1 cellular context compared by ENCODE assay signal in the genomic region with DNA sequence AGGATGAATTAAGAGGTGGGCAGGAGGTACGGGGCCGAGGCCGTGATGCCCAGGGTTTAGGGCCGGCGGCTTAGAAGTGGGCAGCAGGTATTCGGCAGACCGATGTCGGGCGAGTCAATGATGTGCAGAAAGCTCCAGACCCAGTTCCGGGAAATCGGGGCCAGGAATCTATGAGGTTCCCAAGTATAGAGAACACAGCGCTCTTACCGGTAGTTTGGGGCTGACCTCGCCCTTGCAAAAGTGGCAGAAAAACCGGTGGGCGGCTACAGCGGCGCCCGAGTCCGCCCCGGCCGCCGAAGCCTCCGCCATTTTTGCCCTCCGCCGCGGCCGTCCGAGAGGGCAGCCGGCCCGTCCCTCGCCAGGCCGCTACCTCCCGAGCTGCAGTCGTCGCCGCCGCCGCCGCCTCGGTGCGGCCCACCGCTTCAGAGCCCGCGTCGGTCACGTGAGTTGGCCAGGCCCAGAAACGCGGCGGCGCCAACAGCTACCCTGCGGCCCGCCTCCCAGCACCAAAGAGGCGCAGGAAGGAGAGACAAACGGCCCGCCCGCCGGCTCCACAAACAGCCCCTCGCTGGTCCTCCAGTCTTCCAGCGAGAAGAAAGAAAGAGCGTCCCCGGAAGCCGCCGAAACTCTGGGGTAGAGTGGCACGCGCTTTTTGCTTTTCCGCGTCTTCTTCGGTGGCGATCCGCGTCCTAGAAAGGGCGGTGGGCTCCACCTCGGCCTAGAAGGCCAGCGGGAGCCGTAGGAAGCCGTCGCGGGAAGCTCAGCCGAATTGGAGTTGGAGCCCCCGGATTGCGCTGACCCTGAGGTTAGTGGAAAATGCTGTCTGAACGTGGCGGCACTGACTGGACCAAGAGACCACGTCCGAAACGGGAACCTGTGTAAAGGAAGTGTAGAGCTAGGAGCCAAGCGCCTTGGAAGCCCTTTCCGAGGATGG.
A peak's percentile ranks its signal among the peaks of the same experiment; 100 is the strongest.
TF ChIP-seq lines count a peak whose summit lies in the region.

TSS of gene POLR3C (plus strand) at position 636 of the 934 bp plus-strand sequence. CDS start 1,577 bp downstream, outside the sequence.
TSS of gene RNF115 (minus strand) at position 531 of the 934 bp plus-strand sequence. CDS start at position 309, 222 bp downstream.

TF ChIP-seq in A549, 52 proteins besides CTCF, POLR2A, EP300 and RAD21 (continued from another document):
- TF ChIP-seq HES2 (IDR thresholded peaks at IDR 0.05) (no peak), RCOR1 (IDR thresholded peaks at IDR 0.05; ENCODE audit: low read depth, low read length) (no peak), HOXB13 (CRISPR knock-in tag; IDR thresholded peaks at IDR 0.05; ENCODE audit: low read depth) (peak; percentile 51; the same call in 1 of the 2 replicates), MYC (IDR thresholded peaks at IDR 0.05; ENCODE audit: borderline replicate concordance, low read length) (no peak), PBX3 (IDR thresholded peaks at IDR 0.05) (no peak), ZNF302 (CRISPR knock-in tag; IDR thresholded peaks at IDR 0.05) (no peak), HOXB5 (CRISPR knock-in tag; IDR thresholded peaks at IDR 0.05) (no peak), CBX8 (IDR thresholded peaks at IDR 0.05) (no peak), HEYL (CRISPR knock-in tag; IDR thresholded peaks at IDR 0.05) (no peak), NR3C1 (IDR thresholded peaks at IDR 0.05) (no peak), JUNB (IDR thresholded peaks at IDR 0.05) (no peak), HOXA7 (CRISPR knock-in tag; IDR thresholded peaks at IDR 0.05) (no peak), EHF (CRISPR knock-in tag; IDR thresholded peaks at IDR 0.05) (no peak; the same call in 1 of the 2 replicates), RARB (CRISPR knock-in tag; IDR thresholded peaks at IDR 0.05) (no peak), ESRRA (IDR thresholded peaks at IDR 0.05; ENCODE audit: borderline replicate concordance, low read length) (no peak), JUN (IDR thresholded peaks at IDR 0.05) (peak; percentile 66 to 97; a peak in 4 of 5 replicates), BCL3 (IDR thresholded peaks at IDR 0.05) (peak; percentile 72; the same call in 1 of the 3 replicates), TP53 (CRISPR knock-in tag; IDR thresholded peaks at IDR 0.05) (no peak), NPAS2 (CRISPR knock-in tag; IDR thresholded peaks at IDR 0.05; ENCODE audit: borderline replicate concordance) (no peak), MAFK (IDR thresholded peaks at IDR 0.05; ENCODE audit: partially characterized antibody) (no peak), FOSB (CRISPR knock-in tag; IDR thresholded peaks at IDR 0.05) (no peak), CHD4 (IDR thresholded peaks at IDR 0.05; ENCODE audit: borderline replicate concordance) (no peak), RFX5 (IDR thresholded peaks at IDR 0.05) (no peak), TFCP2L1 (CRISPR knock-in tag; IDR thresholded peaks at IDR 0.05) (no peak), MAX (IDR thresholded peaks at IDR 0.05) (peak; percentile 93), RNF2 (IDR thresholded peaks at IDR 0.05; ENCODE audit: borderline replicate concordance, low read depth) (no peak), SREBF2 (IDR thresholded peaks at IDR 0.05) (no peak), EHMT2 (IDR thresholded peaks at IDR 0.05; ENCODE audit: low read depth) (no peak), POLR2AphosphoS2 (conservative IDR thresholded peaks at IDR 0.05; ENCODE audit: low read length) (no peak), FOSL2 (IDR thresholded peaks at IDR 0.05) (no peak), FOSL2 (CRISPR knock-in tag; IDR thresholded peaks at IDR 0.05) (no peak), ZFP36 (IDR thresholded peaks at IDR 0.05; ENCODE audit: borderline replicate concordance, partially characterized antibody) (no peak)
- TF ChIP-seq, protein P1, sequence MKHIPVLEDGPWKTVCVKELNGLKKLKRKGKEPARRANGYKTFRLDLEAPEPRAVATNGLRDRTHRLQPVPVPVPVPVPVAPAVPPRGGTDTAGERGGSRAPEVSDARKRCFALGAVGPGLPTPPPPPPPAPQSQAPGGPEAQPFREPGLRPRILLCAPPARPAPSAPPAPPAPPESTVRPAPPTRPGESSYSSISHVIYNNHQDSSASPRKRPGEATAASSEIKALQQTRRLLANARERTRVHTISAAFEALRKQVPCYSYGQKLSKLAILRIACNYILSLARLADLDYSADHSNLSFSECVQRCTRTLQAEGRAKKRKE (CRISPR knock-in tag; IDR thresholded peaks at IDR 0.05; ENCODE audit: low read depth) = no peak
- TF ChIP-seq, protein P2, sequence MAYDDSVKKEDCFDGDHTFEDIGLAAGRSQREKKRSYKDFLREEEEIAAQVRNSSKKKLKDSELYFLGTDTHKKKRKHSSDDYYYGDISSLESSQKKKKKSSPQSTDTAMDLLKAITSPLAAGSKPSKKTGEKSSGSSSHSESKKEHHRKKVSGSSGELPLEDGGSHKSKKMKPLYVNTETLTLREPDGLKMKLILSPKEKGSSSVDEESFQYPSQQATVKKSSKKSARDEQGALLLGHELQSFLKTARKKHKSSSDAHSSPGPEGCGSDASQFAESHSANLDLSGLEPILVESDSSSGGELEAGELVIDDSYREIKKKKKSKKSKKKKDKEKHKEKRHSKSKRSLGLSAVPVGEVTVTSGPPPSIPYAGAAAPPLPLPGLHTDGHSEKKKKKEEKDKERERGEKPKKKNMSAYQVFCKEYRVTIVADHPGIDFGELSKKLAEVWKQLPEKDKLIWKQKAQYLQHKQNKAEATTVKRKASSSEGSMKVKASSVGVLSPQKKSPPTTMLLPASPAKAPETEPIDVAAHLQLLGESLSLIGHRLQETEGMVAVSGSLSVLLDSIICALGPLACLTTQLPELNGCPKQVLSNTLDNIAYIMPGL (CRISPR knock-in tag; IDR thresholded peaks at IDR 0.05; ENCODE audit: borderline replicate concordance) = no peak; the same call in 1 of the 2 replicates
- TF ChIP-seq, protein P3, sequence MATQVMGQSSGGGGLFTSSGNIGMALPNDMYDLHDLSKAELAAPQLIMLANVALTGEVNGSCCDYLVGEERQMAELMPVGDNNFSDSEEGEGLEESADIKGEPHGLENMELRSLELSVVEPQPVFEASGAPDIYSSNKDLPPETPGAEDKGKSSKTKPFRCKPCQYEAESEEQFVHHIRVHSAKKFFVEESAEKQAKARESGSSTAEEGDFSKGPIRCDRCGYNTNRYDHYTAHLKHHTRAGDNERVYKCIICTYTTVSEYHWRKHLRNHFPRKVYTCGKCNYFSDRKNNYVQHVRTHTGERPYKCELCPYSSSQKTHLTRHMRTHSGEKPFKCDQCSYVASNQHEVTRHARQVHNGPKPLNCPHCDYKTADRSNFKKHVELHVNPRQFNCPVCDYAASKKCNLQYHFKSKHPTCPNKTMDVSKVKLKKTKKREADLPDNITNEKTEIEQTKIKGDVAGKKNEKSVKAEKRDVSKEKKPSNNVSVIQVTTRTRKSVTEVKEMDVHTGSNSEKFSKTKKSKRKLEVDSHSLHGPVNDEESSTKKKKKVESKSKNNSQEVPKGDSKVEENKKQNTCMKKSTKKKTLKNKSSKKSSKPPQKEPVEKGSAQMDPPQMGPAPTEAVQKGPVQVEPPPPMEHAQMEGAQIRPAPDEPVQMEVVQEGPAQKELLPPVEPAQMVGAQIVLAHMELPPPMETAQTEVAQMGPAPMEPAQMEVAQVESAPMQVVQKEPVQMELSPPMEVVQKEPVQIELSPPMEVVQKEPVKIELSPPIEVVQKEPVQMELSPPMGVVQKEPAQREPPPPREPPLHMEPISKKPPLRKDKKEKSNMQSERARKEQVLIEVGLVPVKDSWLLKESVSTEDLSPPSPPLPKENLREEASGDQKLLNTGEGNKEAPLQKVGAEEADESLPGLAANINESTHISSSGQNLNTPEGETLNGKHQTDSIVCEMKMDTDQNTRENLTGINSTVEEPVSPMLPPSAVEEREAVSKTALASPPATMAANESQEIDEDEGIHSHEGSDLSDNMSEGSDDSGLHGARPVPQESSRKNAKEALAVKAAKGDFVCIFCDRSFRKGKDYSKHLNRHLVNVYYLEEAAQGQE (IDR thresholded peaks at IDR 0.05) = peak; percentile 18; the same call in 1 of the 2 replicates
